Comparison of ENCODE assay signal across 1 cellular context in the genomic region with DNA sequence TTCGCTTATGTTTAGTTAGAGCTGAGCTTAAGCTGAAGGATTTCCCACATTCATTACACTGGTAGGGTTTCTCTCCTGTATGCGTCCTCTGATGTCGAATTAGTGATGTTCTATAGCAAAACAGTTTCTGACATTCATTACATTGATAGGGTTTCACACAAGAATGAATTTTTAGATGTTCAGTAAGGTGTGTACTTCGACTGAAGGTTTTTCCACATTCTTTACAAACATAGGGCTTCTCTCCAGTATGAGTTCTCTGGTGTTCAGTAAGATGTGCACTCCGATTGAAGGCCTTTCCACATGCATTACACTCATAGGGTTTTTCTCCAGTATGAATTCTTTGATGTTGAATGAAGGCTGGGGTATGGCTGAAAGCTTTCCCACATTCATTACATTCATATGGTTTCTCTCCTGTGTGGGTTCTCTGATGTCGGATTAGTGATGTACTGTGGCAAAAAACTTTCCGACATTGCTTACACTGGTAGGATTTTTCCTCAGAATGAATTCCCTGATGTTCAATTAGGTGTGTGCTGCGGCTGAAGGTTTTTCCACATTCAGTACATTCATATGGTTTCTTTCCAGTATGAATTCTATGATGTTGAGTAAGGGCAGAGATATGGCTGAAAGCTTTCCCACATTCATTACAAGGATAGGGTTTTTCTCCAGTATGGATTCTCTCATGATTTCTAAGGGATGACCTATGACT.
TF ChIP-seq lines count a peak whose summit lies in the region.

No MANE protein-coding gene starts in this region.

TF ChIP-seq in HepG2, 621 proteins besides CTCF, POLR2A, EP300 and RAD21:
- no peak for TF ChIP-seq GABPA (IDR thresholded peaks at IDR 0.05; ENCODE audit: low read depth, low read length)
- no peak for TF ChIP-seq GABPA (CRISPR knock-in tag; IDR thresholded peaks at IDR 0.05; ENCODE audit: low read depth)
- peak; percentile 99; the same call in 1 of the 2 replicates for TF ChIP-seq ZNF274 (CRISPR knock-in tag; IDR thresholded peaks at IDR 0.05)
